Comparison of ENCODE assay signal across 8 cellular contexts in the genomic region with DNA sequence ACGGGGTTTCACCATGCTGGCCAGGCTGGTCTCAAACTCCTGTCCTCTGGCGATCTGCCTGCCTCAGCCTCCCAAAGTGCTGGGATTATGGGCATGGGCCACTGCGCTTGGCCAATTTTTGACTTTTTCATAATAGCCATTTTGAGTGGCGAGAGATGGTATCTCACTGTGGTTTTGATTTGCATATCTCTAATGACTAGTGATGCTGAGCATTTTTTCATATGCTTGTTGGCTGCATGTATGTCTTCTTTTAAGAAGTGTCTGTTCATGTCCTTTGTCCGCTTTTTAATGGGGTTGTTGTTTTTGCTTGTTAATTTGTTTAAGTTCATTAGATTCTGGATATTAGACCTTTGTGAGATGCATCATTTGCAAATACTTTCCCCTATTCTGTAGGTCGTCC.
A peak's percentile ranks its signal among the peaks of the same experiment; 100 is the strongest.
DNase-seq lines count a peak whose midpoint lies in the region; ATAC-seq, FAIRE-seq and TF ChIP-seq lines count a peak whose summit lies in the region.
"Not testable (repeated sequence)": the region's sequence is repeated elsewhere in the genome, so short reads cannot be mapped to it uniquely, and the experiment has no call there.

No MANE protein-coding gene starts in this region.

- DNase-seq in GM18507 (ENCODE audit: extremely low spot score, insufficient read length, low read depth); GM12878 (ENCODE audit: low read depth, low spot score); stimulated activated naive CD8-positive, alpha-beta T cell treated with anti-CD3 and anti-CD28 coated beads, Interleukin-15, amount 100 ng/mL, for 72 hours: not testable (repeated sequence)
- DNase-seq in Karpas-422, result peak; percentile 75

- not testable (repeated sequence) for BruUV-seq in GM12878 (replicated peaks; lab: Mats Ljungman, UMichigan)

- H3K27ac ChIP-seq in DOHH2 (ENCODE audit: low read depth, low read length); GM12878 (ENCODE audit: control insufficient read depth, insufficient read depth): not testable (repeated sequence)
- H3K27ac ChIP-seq in Karpas-422 (ENCODE audit: low read length), result peak overlapping the region; percentile 94

- H3K4me3 Mint-ChIP-seq in stimulated activated naive CD8-positive, alpha-beta T cell treated with anti-CD3 and anti-CD28 coated beads, Interleukin-15, amount 100 ng/mL, for 72 hours, result not testable (repeated sequence)

- H3K4me1 Mint-ChIP-seq in stimulated activated naive CD8-positive, alpha-beta T cell treated with anti-CD3 and anti-CD28 coated beads, Interleukin-15, amount 100 ng/mL, for 72 hours, result not testable (repeated sequence)

- H3K36me3 ChIP-seq in DOHH2 (ENCODE audit: control insufficient read depth, low read length), result peaks cover 80% of the 10 kb centered on the region
- H3K36me3 ChIP-seq in Karpas-422 (ENCODE audit: insufficient read depth, low read length), result peaks cover 23% of the 10 kb centered on the region
- peaks cover 12 to 40% of the 10 kb centered on the region in 2 experiments for H3K36me3 ChIP-seq in GM12878 (ENCODE audit: control insufficient read depth in 2 of 2, insufficient read depth in 2 of 2, low read length in 1 of 2)

- not testable (repeated sequence) for H3K9me3 ChIP-seq in DOHH2 (ENCODE audit: control insufficient read depth, insufficient read depth, low read length); Karpas-422 (ENCODE audit: low read length); GM12878 (replicated peaks; ENCODE audit: control insufficient read depth, insufficient read depth, low read length)

- H3K27me3 Mint-ChIP-seq in stimulated activated naive CD8-positive, alpha-beta T cell treated with anti-CD3 and anti-CD28 coated beads, Interleukin-15, amount 100 ng/mL, for 72 hours, result not testable (repeated sequence)

- peak overlapping the region; percentile 47 for H3K9ac ChIP-seq in Karpas-422 (ENCODE audit: low read length)
- not testable (repeated sequence) for H3K9ac ChIP-seq in GM12878 (ENCODE audit: control insufficient read depth, insufficient read depth, low read length)

- peak overlapping the region; percentile 82 for H3K27ac Mint-ChIP-seq in stimulated activated naive CD8-positive, alpha-beta T cell treated with anti-CD3 and anti-CD28 coated beads, Interleukin-15, amount 100 ng/mL, for 72 hours

- in situ Hi-C loops in GM12878 (cut with MboI), result not testable (repeated sequence)

- not testable (repeated sequence) for H3K4me3 ChIP-seq in DOHH2 (ENCODE audit: low read length); GM12878
- peak overlapping the region; percentile 51 for H3K4me3 ChIP-seq in Karpas-422 (ENCODE audit: low read length)

- POLR2A ChIA-PET in GM12878 (lab: Charles Lee), result interaction anchor here (1.6 to 2.4 kb wide), 2 partner anchors 12 to 38 kb away, joined by 5 to 11 read pairs; no protein-coding TSS in a partner anchor

- TF ChIP-seq EP300 in GM12878 (IDR thresholded peaks at IDR 0.05; ENCODE audit: borderline replicate concordance in 1 of 2, control insufficient read depth in 1 of 2, low read depth in 2 of 2, low read length in 2 of 2), result not testable (repeated sequence)

- not testable (repeated sequence) for H3K9me2 ChIP-seq in DOHH2 (replicated peaks; ENCODE audit: control insufficient read depth, low read length); Karpas-422 (replicated peaks; ENCODE audit: insufficient read depth, low read length)

- H3K27me3 ChIP-seq in DOHH2 (ENCODE audit: control insufficient read depth, low read length); Karpas-422 (ENCODE audit: low read length); GM12878 (replicated peaks in 1 of 2; ENCODE audit: control insufficient read depth in 2 of 2, insufficient read depth in 2 of 2, low read length in 1 of 2): not testable (repeated sequence)

- not testable (repeated sequence) for H4K20me1 ChIP-seq in DOHH2 (ENCODE audit: control insufficient read depth, insufficient read depth, low read depth, low read length); Karpas-422 (ENCODE audit: insufficient read depth, low read depth, low read length); GM12878 (ENCODE audit: control insufficient read depth, insufficient read depth)

- peak; percentile 82 for FAIRE-seq in GM18507 (lab: Jason Lieb, UNC)
- not testable (repeated sequence) for FAIRE-seq in GM12878 (lab: Jason Lieb, UNC)

- SMC1A ChIA-PET in GM12878 (lab: Charles Lee; ENCODE audit: uncharacterized antibody, unreplicated experiment), result interaction anchor here (0.7 to 12.8 kb wide), 9 partner anchors 12 to 221 kb away, joined by 3 to 202 read pairs (median 5); no protein-coding TSS in a partner anchor

- H3K9me3 Mint-ChIP-seq in stimulated activated naive CD8-positive, alpha-beta T cell treated with anti-CD3 and anti-CD28 coated beads, Interleukin-15, amount 100 ng/mL, for 72 hours, result not testable (repeated sequence)

- WGBS in GM12878 (ENCODE audit: insufficient coverage, insufficient replicate concordance, low lambda C conversion rate, missing lambda C conversion rate), result 43% methylated on average over 6 of the region's 6 CpGs

- H3K4me1 ChIP-seq in DOHH2 (ENCODE audit: control insufficient read depth, low read length), result peaks cover 14% of the 10 kb centered on the region
- H3K4me1 ChIP-seq in Karpas-422 (ENCODE audit: low read length), result peaks cover 81% of the 10 kb centered on the region
- H3K4me1 ChIP-seq in GM12878 (ENCODE audit: control insufficient read depth, insufficient read depth, low read length), result not testable (repeated sequence)

- H3K79me2 ChIP-seq in DOHH2 (ENCODE audit: control insufficient read depth, low read length); GM12878 (ENCODE audit: control insufficient read depth, insufficient read depth, low read length): not testable (repeated sequence)
- H3K79me2 ChIP-seq in Karpas-422 (ENCODE audit: low read length), result peaks cover 70% of the 10 kb centered on the region

- TF ChIP-seq CTCF in DOHH2 (IDR thresholded peaks at IDR 0.05; ENCODE audit: low read depth, low read length, poor library complexity, severe bottlenecking); GM12878 (IDR thresholded peaks at IDR 0.05 in 2 of 3, conservative IDR thresholded peaks at IDR 0.05 in 1 of 3; ENCODE audit: control insufficient read depth in 2 of 3, extremely low read depth in 1 of 3, insufficient read depth in 1 of 3, low read depth in 3 of 3, low read length in 3 of 3): not testable (repeated sequence)

- not testable (repeated sequence) for H3F3A ChIP-seq in DOHH2 (ENCODE audit: control insufficient read depth, insufficient read depth)

- not testable (repeated sequence) for TF ChIP-seq RAD21 in GM12878 (IDR thresholded peaks at IDR 0.05; ENCODE audit: insufficient read depth, low read depth, low read length)

- CTCF ChIA-PET in GM12878 (lab: Yijun Ruan, JAX), result interaction anchor here (0.8 to 1.9 kb wide), 4 partner anchors 25 to 61 kb away, joined by 3 to 6 read pairs (median 3); no protein-coding TSS in a partner anchor

- not testable (repeated sequence) for H2AFZ ChIP-seq in Karpas-422 (ENCODE audit: low read length); GM12878 (ENCODE audit: control insufficient read depth, low read depth, low read length)

- RAD21 ChIA-PET in GM12878 (lab: Charles Lee; ENCODE audit: unreplicated experiment), result interaction anchor here (0.7 to 9.2 kb wide), 6 partner anchors 12 to 64 kb away, joined by 3 to 78 read pairs (median 24); no protein-coding TSS in a partner anchor

- ATAC-seq in GM18907 (IDR thresholded peaks at IDR 0.05; ENCODE audit: unreplicated experiment) (peak; percentile 27), GM19455 (IDR thresholded peaks at IDR 0.05; ENCODE audit: unreplicated experiment) (peak; percentile 37), HG03354 (IDR thresholded peaks at IDR 0.05; ENCODE audit: poor library complexity, severe bottlenecking, unreplicated experiment) (peak; percentile 40), GM12878 (peak; percentile 64)
- not testable (repeated sequence) for ATAC-seq in stimulated activated naive CD8-positive, alpha-beta T cell treated with anti-CD3 and anti-CD28 coated beads, Interleukin-15, amount 100 ng/mL, for 72 hours

- not testable (repeated sequence) for TF ChIP-seq POLR2A in GM12878 (IDR thresholded peaks at IDR 0.05; ENCODE audit: low read depth, low read length)

- intact Hi-C loops in GM12878 (cut with micrococcal nuclease; ENCODE audit: unreplicated experiment), result loop anchor here (5.0 kb wide), 1 partner anchor 40 kb away; no protein-coding TSS in a partner anchor

- H3K4me2 ChIP-seq in DOHH2 (ENCODE audit: low read length) (0 out of 2 replicates have a peak overlapping the region, but pooled peaks have one; percentile 12), Karpas-422 (ENCODE audit: low read depth, low read length, poor library complexity, severe bottlenecking) (peak overlapping the region; percentile 65)
- H3K4me2 ChIP-seq in GM12878 (ENCODE audit: control insufficient read depth, insufficient read depth), result not testable (repeated sequence)

TF ChIP-seq in GM12878, 131 proteins besides CTCF, POLR2A, EP300 and RAD21 (continues in another document):
- TF ChIP-seq HDGF (IDR thresholded peaks at IDR 0.05) (peak; percentile 64; the same call in 1 of the 2 replicates), BHLHE40 (IDR thresholded peaks at IDR 0.05; ENCODE audit: borderline replicate concordance in 1 of 2, low read depth in 2 of 2, low read length in 1 of 2) (peak in 1 of 2 experiments; percentile 5; a peak in 1 of 4 replicates), YY1 (IDR thresholded peaks at IDR 0.05; ENCODE audit: low read depth, low read length) (0 out of 2 replicates have a peak, but pooled peaks have one; percentile 26), IKZF1 (conservative IDR thresholded peaks at IDR 0.05) (0 out of 2 replicates have a peak, but pooled peaks have one; percentile 22), BMI1 (IDR thresholded peaks at IDR 0.05; ENCODE audit: borderline replicate concordance) (0 out of 2 replicates have a peak, but pooled peaks have one; percentile 23), IKZF2 (IDR thresholded peaks at IDR 0.05) (peak in 1 of 2 experiments; percentile 18; a peak in 1 of 4 replicates)
- TF ChIP-seq, protein P1, sequence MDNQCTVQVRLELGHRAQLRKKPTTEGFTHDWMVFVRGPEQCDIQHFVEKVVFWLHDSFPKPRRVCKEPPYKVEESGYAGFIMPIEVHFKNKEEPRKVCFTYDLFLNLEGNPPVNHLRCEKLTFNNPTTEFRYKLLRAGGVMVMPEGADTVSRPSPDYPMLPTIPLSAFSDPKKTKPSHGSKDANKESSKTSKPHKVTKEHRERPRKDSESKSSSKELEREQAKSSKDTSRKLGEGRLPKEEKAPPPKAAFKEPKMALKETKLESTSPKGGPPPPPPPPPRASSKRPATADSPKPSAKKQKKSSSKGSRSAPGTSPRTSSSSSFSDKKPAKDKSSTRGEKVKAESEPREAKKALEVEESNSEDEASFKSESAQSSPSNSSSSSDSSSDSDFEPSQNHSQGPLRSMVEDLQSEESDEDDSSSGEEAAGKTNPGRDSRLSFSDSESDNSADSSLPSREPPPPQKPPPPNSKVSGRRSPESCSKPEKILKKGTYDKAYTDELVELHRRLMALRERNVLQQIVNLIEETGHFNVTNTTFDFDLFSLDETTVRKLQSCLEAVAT (IDR thresholded peaks at IDR 0.05), result peak; percentile 67
